ENCODE assay signal across 1 cellular context in the genomic region with DNA sequence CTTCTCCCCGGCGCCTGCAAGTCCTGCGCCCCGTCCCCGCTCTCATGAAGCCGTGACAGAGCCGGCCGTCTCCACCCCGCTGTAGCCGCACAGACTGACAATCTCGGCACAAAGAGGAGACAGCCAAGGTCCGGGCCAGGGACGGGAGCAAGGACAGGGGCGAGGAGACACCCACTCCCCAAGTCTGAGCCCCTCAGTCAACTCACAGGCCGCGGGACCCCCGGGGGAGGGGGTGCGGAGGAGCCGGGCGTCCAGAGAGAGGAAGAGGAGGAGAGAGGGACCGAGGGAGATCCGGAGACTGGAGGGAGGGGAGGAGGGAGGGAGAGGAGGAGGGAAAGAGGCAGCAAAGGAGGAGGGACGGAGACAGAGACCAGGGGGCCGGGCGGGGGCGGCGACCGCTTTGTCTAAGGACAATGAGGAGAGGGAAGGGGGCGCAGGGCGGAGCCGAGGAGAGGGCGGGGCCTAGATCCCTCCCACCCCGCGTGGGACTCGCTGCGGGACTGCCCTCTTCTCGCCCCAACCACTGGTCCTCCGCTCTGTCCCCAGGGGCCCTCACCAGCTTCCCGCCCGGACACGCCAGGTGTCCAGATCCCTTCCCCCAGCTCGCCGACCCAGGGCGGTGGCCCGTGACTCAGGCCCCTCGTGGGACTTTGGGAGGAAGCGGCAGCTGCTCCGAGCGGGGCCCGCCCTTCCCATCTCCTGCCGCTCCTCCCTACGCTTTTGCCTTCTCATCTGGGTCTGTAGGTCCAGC.
TF ChIP-seq lines count a peak whose summit lies in the region.

No MANE protein-coding gene starts in this region.

TF ChIP-seq in GM12878, 131 proteins besides CTCF, POLR2A, EP300 and RAD21 (continued from another document):
- TF ChIP-seq, protein P1, sequence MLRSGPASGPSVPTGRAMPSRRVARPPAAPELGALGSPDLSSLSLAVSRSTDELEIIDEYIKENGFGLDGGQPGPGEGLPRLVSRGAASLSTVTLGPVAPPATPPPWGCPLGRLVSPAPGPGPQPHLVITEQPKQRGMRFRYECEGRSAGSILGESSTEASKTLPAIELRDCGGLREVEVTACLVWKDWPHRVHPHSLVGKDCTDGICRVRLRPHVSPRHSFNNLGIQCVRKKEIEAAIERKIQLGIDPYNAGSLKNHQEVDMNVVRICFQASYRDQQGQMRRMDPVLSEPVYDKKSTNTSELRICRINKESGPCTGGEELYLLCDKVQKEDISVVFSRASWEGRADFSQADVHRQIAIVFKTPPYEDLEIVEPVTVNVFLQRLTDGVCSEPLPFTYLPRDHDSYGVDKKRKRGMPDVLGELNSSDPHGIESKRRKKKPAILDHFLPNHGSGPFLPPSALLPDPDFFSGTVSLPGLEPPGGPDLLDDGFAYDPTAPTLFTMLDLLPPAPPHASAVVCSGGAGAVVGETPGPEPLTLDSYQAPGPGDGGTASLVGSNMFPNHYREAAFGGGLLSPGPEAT (IDR thresholded peaks at IDR 0.05; ENCODE audit: low read depth) = peak; percentile 53
- TF ChIP-seq BCL11A (IDR thresholded peaks at IDR 0.05; ENCODE audit: low read depth, low read length) (peak; percentile 68; the same call in 1 of the 2 replicates), CHD2 (IDR thresholded peaks at IDR 0.05; ENCODE audit: borderline replicate concordance, low read depth, low read length) (peak; percentile 92), RUNX3 (IDR thresholded peaks at IDR 0.05; ENCODE audit: low read length) (no peak), RAD51 (IDR thresholded peaks at IDR 0.05) (peak; percentile 12; the same call in 1 of the 2 replicates), GATAD2B (conservative IDR thresholded peaks at IDR 0.05; ENCODE audit: low read depth) (peak; percentile 96), TAF1 (IDR thresholded peaks at IDR 0.05; ENCODE audit: borderline replicate concordance, low read depth, low read length) (no peak), IRF4 (IDR thresholded peaks at IDR 0.05; ENCODE audit: low read depth, low read length) (peak; percentile 46; the same call in 1 of the 2 replicates), STAT3 (IDR thresholded peaks at IDR 0.05; ENCODE audit: low read depth, low read length) (no peak), SP1 (IDR thresholded peaks at IDR 0.05; ENCODE audit: low read depth, low read length) (peak; percentile 89), HDGF (IDR thresholded peaks at IDR 0.05) (peak; percentile 97), MTA2 (IDR thresholded peaks at IDR 0.05; ENCODE audit: low read depth) (peak; percentile 77), CEBPB (IDR thresholded peaks at IDR 0.05; ENCODE audit: borderline replicate concordance in 1 of 2, low read depth in 2 of 2, low read length in 2 of 2) (no peak), EGR1 (IDR thresholded peaks at IDR 0.05; ENCODE audit: borderline replicate concordance in 1 of 2, low read depth in 2 of 2, low read length in 2 of 2) (peak in 1 of 2 experiments; percentile 82; a peak in 2 of 3 replicates), PAX8 (IDR thresholded peaks at IDR 0.05) (no peak), POLR2AphosphoS5 (IDR thresholded peaks at IDR 0.05; ENCODE audit: low read length) (peak; percentile 82; the same call in 1 of the 2 replicates), BHLHE40 (IDR thresholded peaks at IDR 0.05; ENCODE audit: borderline replicate concordance in 1 of 2, low read depth in 2 of 2, low read length in 1 of 2) (peak; percentile 91 to 95), NFYA (IDR thresholded peaks at IDR 0.05; ENCODE audit: borderline replicate concordance, low read depth, low read length) (no peak), GABPA (IDR thresholded peaks at IDR 0.05; ENCODE audit: low read depth) (no peak), TCF12 (IDR thresholded peaks at IDR 0.05; ENCODE audit: low read depth, low read length) (peak; percentile 100), MTA3 (IDR thresholded peaks at IDR 0.05; ENCODE audit: borderline replicate concordance, low read length) (no peak), CREM (IDR thresholded peaks at IDR 0.05; ENCODE audit: low read depth) (peak; percentile 76), SIN3A (IDR thresholded peaks at IDR 0.05; ENCODE audit: low read depth, low read length) (peak; percentile 66), POLR2AphosphoS2 (IDR thresholded peaks at IDR 0.05; ENCODE audit: low read depth, low read length) (peak; percentile 83; the same call in 1 of the 2 replicates), TARDBP (IDR thresholded peaks at IDR 0.05; ENCODE audit: borderline replicate concordance) (no peak)
- TF ChIP-seq, protein P2, sequence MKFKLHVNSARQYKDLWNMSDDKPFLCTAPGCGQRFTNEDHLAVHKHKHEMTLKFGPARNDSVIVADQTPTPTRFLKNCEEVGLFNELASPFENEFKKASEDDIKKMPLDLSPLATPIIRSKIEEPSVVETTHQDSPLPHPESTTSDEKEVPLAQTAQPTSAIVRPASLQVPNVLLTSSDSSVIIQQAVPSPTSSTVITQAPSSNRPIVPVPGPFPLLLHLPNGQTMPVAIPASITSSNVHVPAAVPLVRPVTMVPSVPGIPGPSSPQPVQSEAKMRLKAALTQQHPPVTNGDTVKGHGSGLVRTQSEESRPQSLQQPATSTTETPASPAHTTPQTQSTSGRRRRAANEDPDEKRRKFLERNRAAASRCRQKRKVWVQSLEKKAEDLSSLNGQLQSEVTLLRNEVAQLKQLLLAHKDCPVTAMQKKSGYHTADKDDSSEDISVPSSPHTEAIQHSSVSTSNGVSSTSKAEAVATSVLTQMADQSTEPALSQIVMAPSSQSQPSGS (IDR thresholded peaks at IDR 0.05; ENCODE audit: low read length) = no peak
- TF ChIP-seq, protein P3, sequence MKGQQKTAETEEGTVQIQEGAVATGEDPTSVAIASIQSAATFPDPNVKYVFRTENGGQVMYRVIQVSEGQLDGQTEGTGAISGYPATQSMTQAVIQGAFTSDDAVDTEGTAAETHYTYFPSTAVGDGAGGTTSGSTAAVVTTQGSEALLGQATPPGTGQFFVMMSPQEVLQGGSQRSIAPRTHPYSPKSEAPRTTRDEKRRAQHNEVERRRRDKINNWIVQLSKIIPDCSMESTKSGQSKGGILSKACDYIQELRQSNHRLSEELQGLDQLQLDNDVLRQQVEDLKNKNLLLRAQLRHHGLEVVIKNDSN (IDR thresholded peaks at IDR 0.05; ENCODE audit: borderline replicate concordance, extremely low read length, insufficient read depth, low read depth, low read length) = peak; percentile 17
- TF ChIP-seq, protein P4, sequence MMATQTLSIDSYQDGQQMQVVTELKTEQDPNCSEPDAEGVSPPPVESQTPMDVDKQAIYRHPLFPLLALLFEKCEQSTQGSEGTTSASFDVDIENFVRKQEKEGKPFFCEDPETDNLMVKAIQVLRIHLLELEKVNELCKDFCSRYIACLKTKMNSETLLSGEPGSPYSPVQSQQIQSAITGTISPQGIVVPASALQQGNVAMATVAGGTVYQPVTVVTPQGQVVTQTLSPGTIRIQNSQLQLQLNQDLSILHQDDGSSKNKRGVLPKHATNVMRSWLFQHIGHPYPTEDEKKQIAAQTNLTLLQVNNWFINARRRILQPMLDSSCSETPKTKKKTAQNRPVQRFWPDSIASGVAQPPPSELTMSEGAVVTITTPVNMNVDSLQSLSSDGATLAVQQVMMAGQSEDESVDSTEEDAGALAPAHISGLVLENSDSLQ (IDR thresholded peaks at IDR 0.05) = peak; percentile 74
- TF ChIP-seq, protein P5, sequence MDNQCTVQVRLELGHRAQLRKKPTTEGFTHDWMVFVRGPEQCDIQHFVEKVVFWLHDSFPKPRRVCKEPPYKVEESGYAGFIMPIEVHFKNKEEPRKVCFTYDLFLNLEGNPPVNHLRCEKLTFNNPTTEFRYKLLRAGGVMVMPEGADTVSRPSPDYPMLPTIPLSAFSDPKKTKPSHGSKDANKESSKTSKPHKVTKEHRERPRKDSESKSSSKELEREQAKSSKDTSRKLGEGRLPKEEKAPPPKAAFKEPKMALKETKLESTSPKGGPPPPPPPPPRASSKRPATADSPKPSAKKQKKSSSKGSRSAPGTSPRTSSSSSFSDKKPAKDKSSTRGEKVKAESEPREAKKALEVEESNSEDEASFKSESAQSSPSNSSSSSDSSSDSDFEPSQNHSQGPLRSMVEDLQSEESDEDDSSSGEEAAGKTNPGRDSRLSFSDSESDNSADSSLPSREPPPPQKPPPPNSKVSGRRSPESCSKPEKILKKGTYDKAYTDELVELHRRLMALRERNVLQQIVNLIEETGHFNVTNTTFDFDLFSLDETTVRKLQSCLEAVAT (IDR thresholded peaks at IDR 0.05) = peak; percentile 72
- TF ChIP-seq, protein P6, sequence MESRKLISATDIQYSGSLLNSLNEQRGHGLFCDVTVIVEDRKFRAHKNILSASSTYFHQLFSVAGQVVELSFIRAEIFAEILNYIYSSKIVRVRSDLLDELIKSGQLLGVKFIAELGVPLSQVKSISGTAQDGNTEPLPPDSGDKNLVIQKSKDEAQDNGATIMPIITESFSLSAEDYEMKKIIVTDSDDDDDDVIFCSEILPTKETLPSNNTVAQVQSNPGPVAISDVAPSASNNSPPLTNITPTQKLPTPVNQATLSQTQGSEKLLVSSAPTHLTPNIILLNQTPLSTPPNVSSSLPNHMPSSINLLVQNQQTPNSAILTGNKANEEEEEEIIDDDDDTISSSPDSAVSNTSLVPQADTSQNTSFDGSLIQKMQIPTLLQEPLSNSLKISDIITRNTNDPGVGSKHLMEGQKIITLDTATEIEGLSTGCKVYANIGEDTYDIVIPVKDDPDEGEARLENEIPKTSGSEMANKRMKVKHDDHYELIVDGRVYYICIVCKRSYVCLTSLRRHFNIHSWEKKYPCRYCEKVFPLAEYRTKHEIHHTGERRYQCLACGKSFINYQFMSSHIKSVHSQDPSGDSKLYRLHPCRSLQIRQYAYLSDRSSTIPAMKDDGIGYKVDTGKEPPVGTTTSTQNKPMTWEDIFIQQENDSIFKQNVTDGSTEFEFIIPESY (IDR thresholded peaks at IDR 0.05) = 0 out of 2 replicates have a peak, but pooled peaks have one; percentile 12
- TF ChIP-seq, protein P7, sequence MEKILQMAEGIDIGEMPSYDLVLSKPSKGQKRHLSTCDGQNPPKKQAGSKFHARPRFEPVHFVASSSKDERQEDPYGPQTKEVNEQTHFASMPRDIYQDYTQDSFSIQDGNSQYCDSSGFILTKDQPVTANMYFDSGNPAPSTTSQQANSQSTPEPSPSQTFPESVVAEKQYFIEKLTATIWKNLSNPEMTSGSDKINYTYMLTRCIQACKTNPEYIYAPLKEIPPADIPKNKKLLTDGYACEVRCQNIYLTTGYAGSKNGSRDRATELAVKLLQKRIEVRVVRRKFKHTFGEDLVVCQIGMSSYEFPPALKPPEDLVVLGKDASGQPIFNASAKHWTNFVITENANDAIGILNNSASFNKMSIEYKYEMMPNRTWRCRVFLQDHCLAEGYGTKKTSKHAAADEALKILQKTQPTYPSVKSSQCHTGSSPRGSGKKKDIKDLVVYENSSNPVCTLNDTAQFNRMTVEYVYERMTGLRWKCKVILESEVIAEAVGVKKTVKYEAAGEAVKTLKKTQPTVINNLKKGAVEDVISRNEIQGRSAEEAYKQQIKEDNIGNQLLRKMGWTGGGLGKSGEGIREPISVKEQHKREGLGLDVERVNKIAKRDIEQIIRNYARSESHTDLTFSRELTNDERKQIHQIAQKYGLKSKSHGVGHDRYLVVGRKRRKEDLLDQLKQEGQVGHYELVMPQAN (conservative IDR thresholded peaks at IDR 0.05) = peak; percentile 80
- TF ChIP-seq, protein P8, sequence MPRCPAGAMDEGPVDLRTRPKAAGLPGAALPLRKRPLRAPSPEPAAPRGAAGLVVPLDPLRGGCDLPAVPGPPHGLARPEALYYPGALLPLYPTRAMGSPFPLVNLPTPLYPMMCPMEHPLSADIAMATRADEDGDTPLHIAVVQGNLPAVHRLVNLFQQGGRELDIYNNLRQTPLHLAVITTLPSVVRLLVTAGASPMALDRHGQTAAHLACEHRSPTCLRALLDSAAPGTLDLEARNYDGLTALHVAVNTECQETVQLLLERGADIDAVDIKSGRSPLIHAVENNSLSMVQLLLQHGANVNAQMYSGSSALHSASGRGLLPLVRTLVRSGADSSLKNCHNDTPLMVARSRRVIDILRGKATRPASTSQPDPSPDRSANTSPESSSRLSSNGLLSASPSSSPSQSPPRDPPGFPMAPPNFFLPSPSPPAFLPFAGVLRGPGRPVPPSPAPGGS (IDR thresholded peaks at IDR 0.05; ENCODE audit: borderline replicate concordance, insufficient read depth, low read depth, low read length, poor library complexity, severe bottlenecking) = peak; percentile 90
- TF ChIP-seq, protein P9, sequence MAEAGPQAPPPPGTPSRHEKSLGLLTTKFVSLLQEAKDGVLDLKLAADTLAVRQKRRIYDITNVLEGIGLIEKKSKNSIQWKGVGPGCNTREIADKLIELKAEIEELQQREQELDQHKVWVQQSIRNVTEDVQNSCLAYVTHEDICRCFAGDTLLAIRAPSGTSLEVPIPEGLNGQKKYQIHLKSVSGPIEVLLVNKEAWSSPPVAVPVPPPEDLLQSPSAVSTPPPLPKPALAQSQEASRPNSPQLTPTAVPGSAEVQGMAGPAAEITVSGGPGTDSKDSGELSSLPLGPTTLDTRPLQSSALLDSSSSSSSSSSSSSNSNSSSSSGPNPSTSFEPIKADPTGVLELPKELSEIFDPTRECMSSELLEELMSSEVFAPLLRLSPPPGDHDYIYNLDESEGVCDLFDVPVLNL (IDR thresholded peaks at IDR 0.05; ENCODE audit: low read depth, low read length) = 0 out of 2 replicates have a peak, but pooled peaks have one; percentile 5
- TF ChIP-seq, protein P10, sequence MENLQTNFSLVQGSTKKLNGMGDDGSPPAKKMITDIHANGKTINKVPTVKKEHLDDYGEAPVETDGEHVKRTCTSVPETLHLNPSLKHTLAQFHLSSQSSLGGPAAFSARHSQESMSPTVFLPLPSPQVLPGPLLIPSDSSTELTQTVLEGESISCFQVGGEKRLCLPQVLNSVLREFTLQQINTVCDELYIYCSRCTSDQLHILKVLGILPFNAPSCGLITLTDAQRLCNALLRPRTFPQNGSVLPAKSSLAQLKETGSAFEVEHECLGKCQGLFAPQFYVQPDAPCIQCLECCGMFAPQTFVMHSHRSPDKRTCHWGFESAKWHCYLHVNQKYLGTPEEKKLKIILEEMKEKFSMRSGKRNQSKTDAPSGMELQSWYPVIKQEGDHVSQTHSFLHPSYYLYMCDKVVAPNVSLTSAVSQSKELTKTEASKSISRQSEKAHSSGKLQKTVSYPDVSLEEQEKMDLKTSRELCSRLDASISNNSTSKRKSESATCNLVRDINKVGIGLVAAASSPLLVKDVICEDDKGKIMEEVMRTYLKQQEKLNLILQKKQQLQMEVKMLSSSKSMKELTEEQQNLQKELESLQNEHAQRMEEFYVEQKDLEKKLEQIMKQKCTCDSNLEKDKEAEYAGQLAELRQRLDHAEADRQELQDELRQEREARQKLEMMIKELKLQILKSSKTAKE (IDR thresholded peaks at IDR 0.05; ENCODE audit: low read depth, poor library complexity, severe bottlenecking) = peak; percentile 49
